Comparison of ENCODE assay signal across 20 cellular contexts in the genomic region with DNA sequence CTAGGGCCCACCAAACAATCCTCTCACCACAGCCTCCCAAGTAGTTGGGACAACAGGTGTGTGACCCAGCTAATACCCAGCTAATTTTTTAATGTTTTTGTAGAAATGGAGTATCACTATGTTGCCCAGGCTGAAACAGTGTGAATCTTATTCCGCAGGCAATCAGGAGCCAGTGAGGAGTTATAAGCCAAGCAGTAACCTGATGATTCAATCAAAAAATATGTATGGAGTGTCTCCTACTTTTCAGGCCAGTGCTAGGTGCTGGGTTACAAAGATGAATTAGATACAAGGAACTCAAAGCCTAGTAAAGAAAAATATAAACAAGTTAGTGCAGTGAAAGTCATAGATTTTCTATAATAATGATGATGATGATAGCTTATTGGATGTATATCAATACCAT. TPM values are rescaled to one million over a fixed set of nuclear protein-coding genes. Genes with fewer than 3 reads are reported as not detected.
DNase-seq lines count a peak whose midpoint lies in the region; ATAC-seq and TF ChIP-seq lines count a peak whose summit lies in the region.
"Had no signal": no experiment of that assay in that cellular context is flagged by ENCODE, and none has a peak within 500 bp of the region (broad histone marks: within the 10 kb centered on the region; RNA-seq: fewer than 3 reads in every experiment).

No MANE protein-coding gene starts in this region.

- no peak for TF ChIP-seq POLR2A in HCT116 (IDR thresholded peaks at IDR 0.05; ENCODE audit: borderline replicate concordance, extremely low read depth, insufficient read depth, insufficient read length)
- no peak for TF ChIP-seq POLR2A in vagina (IDR thresholded peaks at IDR 0.05)

- H3K9me2 ChIP-seq in HCT116 (ENCODE audit: insufficient read depth) = no peaks in the 10 kb centered on the region

- ATAC-seq in HCT116 = no peak
- ATAC-seq: activated CD4-positive, alpha-beta T cell treated with anti-CD3 and anti-CD28 coated beads for 36 hours; activated T-cell treated with anti-CD3 and anti-CD28 coated beads, Interleukin-2, amount 50 U/mL, for 72 hours; K562; T-cell had no signal

- H3K4me1 ChIP-seq in HCT116 (ENCODE audit: control insufficient read depth in 1 of 2, insufficient read depth in 2 of 2, low read length in 2 of 2) (peaks cover 0 to 16% of the 10 kb centered on the region in 2 experiments; a peak in 1 of 4 replicates), vagina (no peaks in the 10 kb centered on the region)

- DNase-seq in A172 (ENCODE audit: low spot score) (peak; percentile 65), HCT116 (ENCODE audit: low read depth, low spot score) (no peak), kidney tubule cell (ENCODE audit: low spot score) (peak; percentile 76), occipital lobe (lab: John Stamatoyannopoulos, UW) (no peak), NCI-H2107 (lab: John Stamatoyannopoulos, UW) (no peak), vagina (ENCODE audit: extremely low spot score in 2 of 2) (no peak)
- DNase-seq in activated CD4-positive, CD25-positive, alpha-beta regulatory T cell (lab: John Stamatoyannopoulos, UW) = no peak
- DNase-seq: activated CD4-positive, alpha-beta T cell treated with anti-CD3 and anti-CD28 coated beads for 36 hours; activated naive CD4-positive, alpha-beta T cell treated with anti-CD3 and anti-CD28 coated beads, Interleukin-2, amount 10 ng/mL, durations not matched to agents 7 days and 5 days; activated T-cell treated with anti-CD3 and anti-CD28 coated beads, Interleukin-2, amount 50 U/mL, for 72 hours; foreskin fibroblast; hippocampal formation; OCI-M1; SHP77 treated with DMSO at 0.1 percent for 48 hours; stomach; T-cell had no signal

- no peaks in the 10 kb centered on the region for H4K20me1 ChIP-seq in HCT116 (ENCODE audit: insufficient read depth)

- H3K9ac ChIP-seq in HCT116 (ENCODE audit: low read length) = no peak overlapping the region

- H3K4me3 ChIP-seq in HCT116 (replicated peaks in 1 of 2; ENCODE audit: low read depth in 1 of 2, low read length in 2 of 2) = no peak overlapping the region
- H3K4me3 ChIP-seq in vagina = no peak overlapping the region
- H3K4me3 ChIP-seq: K562, stomach had no signal

- no TSS peak for BruUV-seq in HCT116 (replicated peaks; lab: Mats Ljungman, UMichigan)

- H3K4me2 ChIP-seq in HCT116 (ENCODE audit: low read length) = no peak overlapping the region

- TF ChIP-seq RAD21 in HCT116 (IDR thresholded peaks at IDR 0.05; ENCODE audit: low read depth) = no peak

- H2AFZ ChIP-seq in HCT116 (ENCODE audit: low read depth, low read length, poor library complexity, severe bottlenecking) = no peak overlapping the region

- POLR2A ChIA-PET in HCT116 (lab: Charles Lee) = interaction anchor here (2.6 kb wide), 1 partner anchor 14 kb away, joined by 20 read pairs; a partner anchor contains a TSS

- RAD21 ChIA-PET in HCT116 (lab: Charles Lee; ENCODE audit: low non-redundant PET in 1 of 2, low total read pairs in 2 of 2, uncharacterized antibody in 2 of 2, unreplicated experiment in 2 of 2) = no interaction called here

- CTCF ChIA-PET in HCT116 (lab: Charles Lee) = no interaction called here

- TF ChIP-seq CTCF in HCT116 (IDR thresholded peaks at IDR 0.05 in 2 of 3, conservative IDR thresholded peaks at IDR 0.05 in 1 of 3; ENCODE audit: borderline replicate concordance in 1 of 3, insufficient read depth in 1 of 3, low read depth in 2 of 3, low read length in 2 of 3) (no peak), VCaP (conservative IDR thresholded peaks at IDR 0.05) (no peak), vagina (IDR thresholded peaks at IDR 0.05) (no peak)

- H3K36me3 ChIP-seq in HCT116 (ENCODE audit: control insufficient read depth in 1 of 2, insufficient read depth in 2 of 2, low read length in 2 of 2) (no peaks in the 10 kb centered on the region), vagina (no peaks in the 10 kb centered on the region)
- H3K36me3 ChIP-seq: stomach had no signal

- no peaks in the 10 kb centered on the region for H3K27me3 ChIP-seq in HCT116 (ENCODE audit: insufficient read depth, low read length)
- H3K27me3 ChIP-seq in vagina = no peaks in the 10 kb centered on the region
- H3K27me3 ChIP-seq: stomach had no signal

- intact Hi-C loops in HCT116 (cut with micrococcal nuclease) = no loop called here
- intact Hi-C loops in vagina (cut with DNase I) = no loop called here

- no peak overlapping the region for H3K27ac ChIP-seq in HCT116 (ENCODE audit: low read depth, low read length)
- peak overlapping the region; percentile 67 for H3K27ac ChIP-seq in VCaP
- no peak overlapping the region for H3K27ac ChIP-seq in vagina
- H3K27ac ChIP-seq: C4-2B, stomach had no signal

- H3K9me3 ChIP-seq in HCT116 (ENCODE audit: control insufficient read depth in 1 of 2, insufficient read depth in 1 of 2, low read depth in 1 of 2, low read length in 2 of 2) (no peaks in the 10 kb centered on the region), vagina (no peaks in the 10 kb centered on the region)
- H3K9me3 ChIP-seq: stomach had no signal

- no peaks in the 10 kb centered on the region for H3K79me2 ChIP-seq in HCT116 (ENCODE audit: insufficient read depth, low read length)

TF ChIP-seq in HCT116, 20 proteins besides CTCF, POLR2A, EP300 and RAD21:
- TF ChIP-seq EZH2 (IDR thresholded peaks at IDR 0.05) (no peak), JUND (IDR thresholded peaks at IDR 0.05) (0 out of 2 replicates have a peak, but pooled peaks have one; percentile 17), CEBPB (IDR thresholded peaks at IDR 0.05; ENCODE audit: low read depth) (no peak)

RNA-seq across cellular contexts. Expression of a gene that starts 13.2 kb away (rescaled TPM):
- 97.0 and 114 TPM in 2 replicates for total RNA-seq in A172 (2014; rRNA removed; shearing (Covaris generic))
- 43.6 TPM for total RNA-seq in HCT116 (2021; ENCODE audit: unreplicated experiment)
- polyA plus RNA-seq in HCT116 (2012) = 17.2 and 26.3 TPM in 2 replicates
- 90.5 TPM for total RNA-seq in occipital lobe
- 70.2 TPM for total RNA-seq in vagina

RNA-seq across cellular contexts. Expression of a gene that starts 43.8 kb away (rescaled TPM):
- total RNA-seq in A172 (2014; rRNA removed; shearing (Covaris generic)) = 0.29 TPM in 1 of 2 replicates, not detected in the other
- 1.6 TPM for total RNA-seq in HCT116 (2021; ENCODE audit: unreplicated experiment)
- polyA plus RNA-seq in HCT116 (2012) = 0.25 and 0.26 TPM in 2 replicates
- total RNA-seq in occipital lobe = 0.47 TPM
- total RNA-seq in vagina = 2.7 TPM
- total RNA-seq: epithelial cell of proximal tubule had no signal

Comparison
In these comparisons a context has a peak if more than half of its experiments do, and no peak if none do; other contexts are left out.
1. DNase-seq: peak in A172 (single experiment) and kidney tubule cell (single experiment); none in HCT116 (single experiment), occipital lobe (single experiment), NCI-H2107 (single experiment), vagina (0 of 2) and activated CD4-positive, CD25-positive, alpha-beta regulatory T cell (0 of 4).